In genomic region chr4:164761233-164761632, GRCh38 we compare ENCODE assay signal across 30 cellular contexts. TPM values are rescaled to one million over a fixed set of nuclear protein-coding genes. Genes with fewer than 3 reads are reported as not detected.
"Had no signal": no experiment of that assay in that cellular context is flagged by ENCODE, and none has a peak within 500 bp of the region (broad histone marks: within the 10 kb centered on the region; RNA-seq: fewer than 3 reads in every experiment).

No MANE protein-coding gene starts in this region.

- H3K27me3 ChIP-seq: hepatocyte, left lung, right atrium auricular region, right lobe of liver, suprapubic skin, uterus had no signal

- H3K4me2 ChIP-seq: hepatocyte had no signal

- H3K9ac ChIP-seq: parathyroid adenoma had no signal

- H3K36me3 ChIP-seq: heart right ventricle, left lung, lower lobe of right lung, right atrium auricular region, right lobe of liver, suprapubic skin, thoracic aorta, tibial artery, uterus had no signal

- H3K4me1 ChIP-seq: heart right ventricle, left lung, lower lobe of right lung, parathyroid adenoma, right atrium auricular region, suprapubic skin, tibial artery, uterus had no signal

- H2AFZ ChIP-seq: hepatocyte, parathyroid adenoma had no signal

- H3K27ac ChIP-seq: heart right ventricle, hepatocyte, left lung, lower lobe of right lung, parathyroid adenoma, right atrium auricular region, right lobe of liver, suprapubic skin, thoracic aorta, tibial artery, uterus had no signal

- H3K79me2 ChIP-seq: hepatocyte, parathyroid adenoma had no signal

- DNase-seq: heart right ventricle; islet precursor cell; left lung; lower lobe of right lung; mammary epithelial cell; mesenchymal stem cell; naive thymus-derived CD8-positive, alpha-beta T cell; nucleus accumbens; right lobe of liver; stimulated activated CD4-positive, alpha-beta T cell treated with anti-CD3 and anti-CD28 coated beads, Interleukin-12 subunit alpha, Interleukin-12 subunit beta, amount 100 ng/mL, for 4 hours; stimulated activated CD4-positive, alpha-beta T cell treated with anti-CD3 and anti-CD28 coated beads, Interleukin-15, amount 100 ng/mL, for 24 hours; stimulated activated CD4-positive, alpha-beta T cell treated with anti-CD3 and anti-CD28 coated beads, Interleukin-2, amount 100 ng/mL, for 24 hours; stimulated activated CD4-positive, alpha-beta T cell treated with anti-CD3 and anti-CD28 coated beads, Interleukin-4, amount 100 ng/mL, for 1 hour; stimulated activated naive CD4-positive, alpha-beta T cell; tibial artery; uterus had no signal

- H3K4me3 ChIP-seq: heart right ventricle, hepatocyte, left lung, lower lobe of right lung, right atrium auricular region, right lobe of liver, suprapubic skin, thoracic aorta, tibial artery, uterus had no signal

- ATAC-seq: heart right ventricle; left lung; lower lobe of right lung; naive thymus-derived CD8-positive, alpha-beta T cell; stimulated activated effector memory CD8-positive, alpha-beta T cell treated with anti-CD3 and anti-CD28 coated beads, Interleukin-12 subunit alpha, Interleukin-12 subunit beta, amount 100 ng/mL, for 72 hours had no signal

- H3K9me3 ChIP-seq: heart right ventricle, left lung, lower lobe of right lung, right atrium auricular region, right lobe of liver, suprapubic skin, thoracic aorta, tibial artery, uterus had no signal

RNA-seq across cellular contexts. Expression of gene SMIM31, which starts 7.3 kb away (rescaled TPM):
- total RNA-seq: heart right ventricle; kidney epithelial cell; liver; mammary epithelial cell; naive thymus-derived CD8-positive, alpha-beta T cell; neural crest cell; osteoblast; progenitor cell of endocrine pancreas; pulmonary artery endothelial cell; right atrium auricular region; skeletal muscle tissue; subcutaneous adipose tissue; suprapubic skin; thoracic aorta; uterus had no signal
- polyA plus RNA-seq: heart right ventricle; liver; mammary epithelial cell; naive thymus-derived CD8-positive, alpha-beta T cell had no signal
